ENCODE assay signal across 19 cellular contexts in the genomic region with DNA sequence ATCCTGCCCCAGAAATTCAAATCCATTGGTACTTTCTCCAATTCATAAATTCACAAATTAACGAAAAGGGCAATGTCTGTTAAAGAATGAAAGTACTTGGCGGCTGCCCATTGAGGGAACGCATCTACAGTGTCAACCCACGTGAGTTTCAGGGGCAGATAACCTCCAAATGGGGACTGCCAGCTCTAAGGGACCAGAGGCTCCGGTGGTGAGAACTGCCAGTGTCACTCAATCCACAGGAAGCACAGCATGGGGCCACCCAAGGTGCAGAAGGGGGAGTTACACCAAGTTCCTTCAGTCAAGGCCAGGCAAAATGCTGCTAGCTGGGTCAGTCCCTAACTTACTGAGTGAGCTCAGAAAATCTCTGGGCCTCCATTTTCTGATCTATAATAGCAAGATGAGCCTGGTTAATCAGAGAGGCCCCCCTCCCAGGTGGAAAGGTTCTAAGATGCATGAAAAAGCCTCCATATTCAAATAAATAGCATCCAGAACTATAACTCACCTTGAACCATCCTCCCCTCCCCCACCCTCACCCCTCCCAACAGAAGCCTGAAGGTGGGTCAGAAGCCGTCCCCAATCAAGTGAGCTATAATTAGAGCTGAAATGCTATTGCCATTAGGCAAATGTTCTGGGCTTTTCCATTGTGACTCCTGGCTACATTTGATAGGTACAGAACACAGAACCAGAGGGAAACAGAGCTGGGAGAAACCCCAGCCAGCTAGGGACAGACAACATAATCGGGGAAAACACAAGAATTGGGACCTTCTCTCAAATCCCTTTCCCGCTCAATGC. TPM values are rescaled to one million over a fixed set of nuclear protein-coding genes. Genes with fewer than 3 reads are reported as not detected.
DNase-seq lines count a peak whose midpoint lies in the region; ATAC-seq and TF ChIP-seq lines count a peak whose summit lies in the region.
"Had no signal": no experiment of that assay in that cellular context is flagged by ENCODE, and none has a peak within 500 bp of the region (broad histone marks: within the 10 kb centered on the region; RNA-seq: fewer than 3 reads in every experiment).

No MANE protein-coding gene starts in this region.

- POLR2A ChIA-PET in HEK293T (lab: Yijun Ruan, JAX) = no interaction called here
- POLR2A ChIA-PET in activated CD8-positive, alpha-beta T cell treated with anti-CD3 and anti-CD28 coated beads, Interleukin-2, amount 10 ng/mL, durations not matched to agents 7 days and 5 days (lab: Charles Lee) = interaction anchor here (0.7 kb wide), 1 partner anchor 108 kb away, joined by 3 read pairs; no protein-coding TSS in a partner anchor

- ATAC-seq in activated CD8-positive, alpha-beta T cell treated with anti-CD3 and anti-CD28 coated beads, Interleukin-2, amount 10 ng/mL, durations not matched to agents 7 days and 5 days = peak; percentile 24
- ATAC-seq in natural killer cell = peak; percentile 70 to 94 (median 70)
- no peak for ATAC-seq in HG02973 (IDR thresholded peaks at IDR 0.05; ENCODE audit: unreplicated experiment)
- no peak for ATAC-seq in HG02870 (IDR thresholded peaks at IDR 0.05; ENCODE audit: unreplicated experiment)
- ATAC-seq: upper lobe of right lung had no signal

- H3K27me3 Mint-ChIP-seq in activated CD8-positive, alpha-beta T cell treated with anti-CD3 and anti-CD28 coated beads, Interleukin-2, amount 10 ng/mL, durations not matched to agents 7 days and 5 days (ENCODE audit: low read depth) = no peaks in the 10 kb centered on the region
- H3K27me3 Mint-ChIP-seq in natural killer cell (ENCODE audit: low read depth in 2 of 2) = no peaks in the 10 kb centered on the region
- H3K27me3 Mint-ChIP-seq in glutamatergic neuron (ENCODE audit: unreplicated experiment) = peaks cover 7% of the 10 kb centered on the region
- H3K27me3 Mint-ChIP-seq: activated B cell treated with CpG ODN at 0.5 μM for 24 hours; CD8-positive, alpha-beta memory T cell had no signal

- peaks cover 25% of the 10 kb centered on the region for H3K36me3 Mint-ChIP-seq in activated CD8-positive, alpha-beta T cell treated with anti-CD3 and anti-CD28 coated beads, Interleukin-2, amount 10 ng/mL, durations not matched to agents 7 days and 5 days (ENCODE audit: low read depth)
- no peaks in the 10 kb centered on the region for H3K36me3 Mint-ChIP-seq in natural killer cell
- no peaks in the 10 kb centered on the region for H3K36me3 Mint-ChIP-seq in glutamatergic neuron (ENCODE audit: unreplicated experiment)

- no peaks in the 10 kb centered on the region for H3K9me3 Mint-ChIP-seq in activated CD8-positive, alpha-beta T cell treated with anti-CD3 and anti-CD28 coated beads, Interleukin-2, amount 10 ng/mL, durations not matched to agents 7 days and 5 days (ENCODE audit: insufficient read depth)
- H3K9me3 Mint-ChIP-seq in natural killer cell (no peaks in the 10 kb centered on the region), glutamatergic neuron (ENCODE audit: unreplicated experiment) (peaks cover 2% of the 10 kb centered on the region)
- H3K9me3 Mint-ChIP-seq: activated B cell treated with CpG ODN at 0.5 μM for 24 hours; CD8-positive, alpha-beta memory T cell; HFFc6 had no signal

- TF ChIP-seq CTCF in natural killer cell (IDR thresholded peaks at IDR 0.05) (no peak), glutamatergic neuron (IDR thresholded peaks at IDR 0.05; ENCODE audit: partially characterized antibody, unreplicated experiment) (no peak)

- no peak overlapping the region for H3K27ac Mint-ChIP-seq in activated CD8-positive, alpha-beta T cell treated with anti-CD3 and anti-CD28 coated beads, Interleukin-2, amount 10 ng/mL, durations not matched to agents 7 days and 5 days
- H3K27ac Mint-ChIP-seq in natural killer cell = no peak overlapping the region
- H3K27ac Mint-ChIP-seq in glutamatergic neuron (ENCODE audit: unreplicated experiment) = no peak overlapping the region
- H3K27ac Mint-ChIP-seq: activated B cell treated with CpG ODN at 0.5 μM for 24 hours, HFFc6 had no signal

- DNase-seq in NCI-H1417 (lab: John Stamatoyannopoulos, UW) = peak in 2 of 3 experiments; percentile 11 to 29
- DNase-seq in NCI-H1417 treated with DMSO at 0.1 percent for 48 hours (lab: John Stamatoyannopoulos, UW) = no peak
- DNase-seq in HEK293T (ENCODE audit: extremely low spot score) = no peak
- DNase-seq in activated CD8-positive, alpha-beta T cell treated with anti-CD3 and anti-CD28 coated beads, Interleukin-2, amount 10 ng/mL, durations not matched to agents 7 days and 5 days = no peak
- no peak for DNase-seq in natural killer cell
- DNase-seq in glutamatergic neuron = no peak
- DNase-seq: activated B cell treated with CpG ODN at 0.5 μM for 24 hours; brain microvascular endothelial cell; CD8-positive, alpha-beta memory T cell; colonic mucosa; HFFc6; MG63; NCI-H1436 treated with DMSO at 0.1 percent for 48 hours; OCI-M1; SJCRH30; stimulated activated CD4-positive, alpha-beta T cell treated with anti-CD3 and anti-CD28 coated beads, Interleukin-2, amount 100 ng/mL, for 48 hours; upper lobe of right lung had no signal

- intact Hi-C loops in natural killer cell (cut with micrococcal nuclease) = no loop called here

- peaks cover 9% of the 10 kb centered on the region for H3K4me1 Mint-ChIP-seq in activated CD8-positive, alpha-beta T cell treated with anti-CD3 and anti-CD28 coated beads, Interleukin-2, amount 10 ng/mL, durations not matched to agents 7 days and 5 days (ENCODE audit: low read depth)
- H3K4me1 Mint-ChIP-seq in natural killer cell (peaks cover 10 to 24% of the 10 kb centered on the region in 2 donors), glutamatergic neuron (ENCODE audit: low read depth, unreplicated experiment) (peaks cover 26% of the 10 kb centered on the region)
- H3K4me1 Mint-ChIP-seq: activated B cell treated with CpG ODN at 0.5 μM for 24 hours had no signal

- no peak overlapping the region for H3K4me3 Mint-ChIP-seq in activated CD8-positive, alpha-beta T cell treated with anti-CD3 and anti-CD28 coated beads, Interleukin-2, amount 10 ng/mL, durations not matched to agents 7 days and 5 days
- H3K4me3 Mint-ChIP-seq in natural killer cell (no peak overlapping the region), glutamatergic neuron (ENCODE audit: unreplicated experiment) (no peak overlapping the region)
- H3K4me3 Mint-ChIP-seq: activated B cell treated with CpG ODN at 0.5 μM for 24 hours; CD8-positive, alpha-beta memory T cell; HFFc6 had no signal

- CTCF ChIA-PET in HEK293T (lab: Yijun Ruan, JAX) = no interaction called here
- CTCF ChIA-PET in activated CD8-positive, alpha-beta T cell treated with anti-CD3 and anti-CD28 coated beads, Interleukin-2, amount 10 ng/mL, durations not matched to agents 7 days and 5 days (lab: Charles Lee) = interaction anchor here (4.2 to 4.5 kb wide), 2 partner anchors 8 to 107 kb away, joined by 14 to 29 read pairs; no protein-coding TSS in a partner anchor

TF ChIP-seq in HEK293T, 16 proteins besides CTCF, POLR2A, EP300 and RAD21:
- TF ChIP-seq ARNT (IDR thresholded peaks at IDR 0.05) (no peak), HDGF (IDR thresholded peaks at IDR 0.05; ENCODE audit: borderline replicate concordance) (no peak), CTBP1 (IDR thresholded peaks at IDR 0.05; ENCODE audit: borderline replicate concordance) (no peak), SUZ12 (IDR thresholded peaks at IDR 0.05) (no peak)
- TF ChIP-seq, protein P1, sequence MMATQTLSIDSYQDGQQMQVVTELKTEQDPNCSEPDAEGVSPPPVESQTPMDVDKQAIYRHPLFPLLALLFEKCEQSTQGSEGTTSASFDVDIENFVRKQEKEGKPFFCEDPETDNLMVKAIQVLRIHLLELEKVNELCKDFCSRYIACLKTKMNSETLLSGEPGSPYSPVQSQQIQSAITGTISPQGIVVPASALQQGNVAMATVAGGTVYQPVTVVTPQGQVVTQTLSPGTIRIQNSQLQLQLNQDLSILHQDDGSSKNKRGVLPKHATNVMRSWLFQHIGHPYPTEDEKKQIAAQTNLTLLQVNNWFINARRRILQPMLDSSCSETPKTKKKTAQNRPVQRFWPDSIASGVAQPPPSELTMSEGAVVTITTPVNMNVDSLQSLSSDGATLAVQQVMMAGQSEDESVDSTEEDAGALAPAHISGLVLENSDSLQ (IDR thresholded peaks at IDR 0.05) = peak; percentile 23; the same call in 1 of the 2 replicates

RNA-seq across cellular contexts. Expression of gene LRP8, which starts 41.7 kb away (rescaled TPM):
- 10 to 100 TPM; 62.7 to 71.8 TPM for total RNA-seq in activated CD8-positive, alpha-beta T cell treated with anti-CD3 and anti-CD28 coated beads, Interleukin-2, amount 10 ng/mL, durations not matched to agents 7 days and 5 days
- 10 to 100 TPM; 23.2 to 27.3 (median 24.9) TPM for total RNA-seq in natural killer cell
- 57.9 TPM for total RNA-seq in glutamatergic neuron (ENCODE audit: unreplicated experiment)

RNA-seq across cellular contexts. Expression of gene MAGOH, which starts 47.8 kb away (rescaled TPM):
- 10 to 100 TPM; 83.1 to 85.2 TPM for total RNA-seq in activated CD8-positive, alpha-beta T cell treated with anti-CD3 and anti-CD28 coated beads, Interleukin-2, amount 10 ng/mL, durations not matched to agents 7 days and 5 days
- total RNA-seq in natural killer cell (10 to 100 TPM; 48.6 to 70.4 (median 69.2) TPM), glutamatergic neuron (ENCODE audit: unreplicated experiment) (27.3 TPM)

Comparison
In these comparisons a context has a peak if more than half of its experiments do, and no peak if none do; other contexts are left out.
1. DNase-seq: peak in NCI-H1417 (2 of 3); none in NCI-H1417 treated with DMSO at 0.1 percent for 48 hours (single experiment), HEK293T (single experiment), activated CD8-positive, alpha-beta T cell treated with anti-CD3 and anti-CD28 coated beads, Interleukin-2, amount 10 ng/mL, durations not matched to agents 7 days and 5 days (single experiment), natural killer cell (single experiment) and glutamatergic neuron (single experiment).
2. ATAC-seq: peak in activated CD8-positive, alpha-beta T cell treated with anti-CD3 and anti-CD28 coated beads, Interleukin-2, amount 10 ng/mL, durations not matched to agents 7 days and 5 days (single experiment) and natural killer cell (3 of 3); none in HG02973 (single experiment) and HG02870 (single experiment).